ENCODE assay signal across 25 cellular contexts in the genomic region with DNA sequence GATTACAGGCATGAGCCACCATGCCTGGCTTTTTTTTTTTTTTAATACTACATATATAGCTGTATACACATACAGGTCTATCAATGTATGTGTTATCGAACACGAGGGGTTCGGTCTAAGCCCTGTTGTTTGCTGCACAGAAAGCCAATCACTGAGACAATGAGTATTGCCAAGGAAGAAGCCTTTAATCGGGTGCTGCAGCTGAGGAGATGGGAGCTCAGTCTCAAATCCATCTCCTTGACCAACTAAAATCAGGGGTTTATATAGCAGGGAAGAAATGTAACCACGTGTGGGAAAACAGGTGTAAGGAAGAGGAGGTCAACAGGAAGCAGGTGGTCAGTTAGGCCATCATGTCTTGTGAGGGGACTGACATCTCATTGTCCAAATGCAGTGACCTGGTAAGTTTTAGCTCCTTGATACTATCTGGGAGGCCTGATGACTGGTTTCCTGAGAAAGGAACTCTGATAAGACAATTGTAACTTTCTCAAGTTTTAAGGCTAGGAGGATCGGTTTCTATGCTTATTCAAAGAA.
A peak's percentile ranks its signal among the peaks of the same experiment; 100 is the strongest.
DNase-seq lines count a peak whose midpoint lies in the region; ATAC-seq, FAIRE-seq and TF ChIP-seq lines count a peak whose summit lies in the region.
"Had no signal": no experiment of that assay in that cellular context is flagged by ENCODE, and none has a peak within 500 bp of the region (broad histone marks: within the 10 kb centered on the region; RNA-seq: fewer than 3 reads in every experiment).

No MANE protein-coding gene starts in this region.

- CTCF ChIA-PET in PC-9 (lab: Charles Lee), result no interaction called here
- CTCF ChIA-PET in K562 (lab: Yijun Ruan, JAX; ENCODE audit: low intra/inter-chr PET ratio), result no interaction called here
- CTCF ChIA-PET in endothelial cell of umbilical vein (lab: Charles Lee), result interaction anchor here (0.6 kb wide), 1 partner anchor 67 kb away, joined by 6 read pairs; no protein-coding TSS in a partner anchor

- H4K20me1 ChIP-seq in PC-9 (ENCODE audit: insufficient read depth), result no peaks in the 10 kb centered on the region
- no peaks in the 10 kb centered on the region for H4K20me1 ChIP-seq in K562 (replicated peaks; ENCODE audit: control insufficient read depth, insufficient read depth, low read length)
- no peaks in the 10 kb centered on the region for H4K20me1 ChIP-seq in endothelial cell of umbilical vein (replicated peaks; ENCODE audit: control insufficient read depth, extremely low read depth, insufficient read depth, low read length)
- H4K20me1 ChIP-seq: BLaER1 had no signal

- no peaks in the 10 kb centered on the region for H3K79me2 ChIP-seq in PC-9 (ENCODE audit: low read depth)
- H3K79me2 ChIP-seq in K562 (ENCODE audit: control insufficient read depth, insufficient read depth, low read length), result no peaks in the 10 kb centered on the region
- no peaks in the 10 kb centered on the region for H3K79me2 ChIP-seq in endothelial cell of umbilical vein (ENCODE audit: control insufficient read depth, insufficient read depth, low read length)

- no peaks in the 10 kb centered on the region for H3K9me2 ChIP-seq in PC-9 (ENCODE audit: insufficient read depth)

- BruUV-seq in PC-9 (replicated peaks; lab: Mats Ljungman, UMichigan) (no TSS peak), K562 (replicated peaks; lab: Mats Ljungman, UMichigan) (no TSS peak), endothelial cell of umbilical vein (replicated peaks; lab: Mats Ljungman, UMichigan) (no TSS peak)

- H2AFZ ChIP-seq in PC-9 (no peak overlapping the region), K562 (ENCODE audit: low read depth, low read length) (no peak overlapping the region), endothelial cell of umbilical vein (ENCODE audit: low read depth, low read length) (no peak overlapping the region)

- H3K9ac ChIP-seq in K562 (ENCODE audit: insufficient read depth in 1 of 2, low read depth in 2 of 2, low read length in 2 of 2) (no peak overlapping the region), endothelial cell of umbilical vein (replicated peaks; ENCODE audit: extremely low read depth, insufficient read depth, low read length) (no peak overlapping the region)
- H3K9ac ChIP-seq: BLaER1 had no signal

- H3K9me3 ChIP-seq in PC-9 (ENCODE audit: insufficient read depth, low read depth), result 0 out of 2 replicates have a peak, but pooled peaks cover 5% of the 10 kb centered on the region
- no peaks in the 10 kb centered on the region; the same call in 1 of the 2 replicates for H3K9me3 ChIP-seq in K562 (replicated peaks; ENCODE audit: control insufficient read depth, insufficient read depth, low read depth, low read length)
- no peaks in the 10 kb centered on the region for H3K9me3 ChIP-seq in endothelial cell of umbilical vein (replicated peaks; ENCODE audit: control insufficient read depth, insufficient read depth, low read length)

- no peak for TF ChIP-seq EP300 in K562 (IDR thresholded peaks at IDR 0.05; ENCODE audit: low read length)

- no peak for TF ChIP-seq CTCF in PC-9 (conservative IDR thresholded peaks at IDR 0.05)
- no peak for TF ChIP-seq CTCF in K562 (IDR thresholded peaks at IDR 0.05 in 2 of 3, conservative IDR thresholded peaks at IDR 0.05 in 1 of 3; ENCODE audit: insufficient read depth in 2 of 3, low read depth in 1 of 3, low read length in 3 of 3)
- TF ChIP-seq CTCF in endothelial cell of umbilical vein (IDR thresholded peaks at IDR 0.05; ENCODE audit: extremely low read depth in 1 of 2, insufficient read depth in 1 of 2, low read depth in 1 of 2, low read length in 2 of 2), result no peak

- H3K4me1 ChIP-seq in PC-9 (replicated peaks; ENCODE audit: insufficient read depth) (0 out of 2 replicates have a peak, but pooled peaks cover 16% of the 10 kb centered on the region), K562 (replicated peaks in 1 of 2; ENCODE audit: control insufficient read depth in 2 of 2, insufficient read depth in 2 of 2, low read length in 2 of 2) (peaks cover 0 to 7% of the 10 kb centered on the region in 2 experiments; a peak in 1 of 5 replicates), endothelial cell of umbilical vein (ENCODE audit: control insufficient read depth, extremely low read depth, insufficient read depth, low read length) (no peaks in the 10 kb centered on the region)
- H3K4me1 ChIP-seq: BE2C had no signal

- TF ChIP-seq RAD21 in K562 (CRISPR knock-in tag; conservative IDR thresholded peaks at IDR 0.05 in 1 of 2, IDR thresholded peaks at IDR 0.05 in 1 of 2), result no peak

- H3K4me2 ChIP-seq in PC-9 (no peak overlapping the region), K562 (ENCODE audit: insufficient read depth, low read length) (no peak overlapping the region), endothelial cell of umbilical vein (ENCODE audit: insufficient read depth, low read length) (no peak overlapping the region)
- H3K4me2 ChIP-seq: BLaER1 had no signal

- H3K36me3 ChIP-seq in PC-9 (ENCODE audit: low read depth) (no peaks in the 10 kb centered on the region), K562 (ENCODE audit: control insufficient read depth, insufficient read depth, low read length) (no peaks in the 10 kb centered on the region), endothelial cell of umbilical vein (ENCODE audit: control insufficient read depth in 2 of 2, extremely low read depth in 1 of 2, insufficient read depth in 2 of 2, low read length in 2 of 2) (no peaks in the 10 kb centered on the region)
- H3K36me3 ChIP-seq: BE2C, BLaER1 had no signal

- POLR2A ChIA-PET in PC-9 (lab: Charles Lee; ENCODE audit: unreplicated experiment), result no interaction called here
- POLR2A ChIA-PET in K562 (lab: Yijun Ruan, JAX), result no interaction called here
- POLR2A ChIA-PET in endothelial cell of umbilical vein (lab: Charles Lee), result no interaction called here

- dilution Hi-C loops in endothelial cell of umbilical vein (cut with MboI; ENCODE audit: extremely low pct_ligation_motif_present, low sequenced_read_pairs), result no loop called here

- H3K9me1 ChIP-seq in K562 (ENCODE audit: control insufficient read depth, insufficient read depth, low read length) (no peaks in the 10 kb centered on the region), endothelial cell of umbilical vein (replicated peaks; ENCODE audit: control insufficient read depth, extremely low read depth, insufficient read depth, low read length) (no peaks in the 10 kb centered on the region)

- intact Hi-C loops in PC-9 (cut with micrococcal nuclease; ENCODE audit: unreplicated experiment) (no loop called here), K562 (cut with micrococcal nuclease) (no loop called here), endothelial cell of umbilical vein (cut with micrococcal nuclease) (no loop called here)

- no peaks in the 10 kb centered on the region for H3K27me3 ChIP-seq in PC-9 (ENCODE audit: insufficient read depth, low read depth)
- no peaks in the 10 kb centered on the region for H3K27me3 ChIP-seq in K562 (ENCODE audit: control insufficient read depth in 2 of 2, insufficient read depth in 2 of 2, low read length in 2 of 2)
- H3K27me3 ChIP-seq in endothelial cell of umbilical vein (ENCODE audit: control insufficient read depth in 2 of 2, insufficient read depth in 2 of 2, low read length in 2 of 2), result peaks cover 0 to 2% of the 10 kb centered on the region in 2 experiments
- H3K27me3 ChIP-seq: BE2C, BLaER1 had no signal

- 0 out of 2 replicates have a peak, but pooled peaks cover 12% of the 10 kb centered on the region for H3F3A ChIP-seq in PC-9 (ENCODE audit: insufficient read depth, low read depth)

- no peak for ATAC-seq in K562
- ATAC-seq in HG02588 (IDR thresholded peaks at IDR 0.05; ENCODE audit: unreplicated experiment), result no peak
- ATAC-seq: GM12878 had no signal

- no peak overlapping the region for H3K4me3 ChIP-seq in PC-9
- no peak overlapping the region for H3K4me3 ChIP-seq in K562
- no peak overlapping the region for H3K4me3 ChIP-seq in endothelial cell of umbilical vein (replicated peaks in 1 of 3; ENCODE audit: insufficient read depth in 1 of 3, low read depth in 1 of 3, low read length in 3 of 3)
- H3K4me3 ChIP-seq: BLaER1, GM12878 had no signal

- in situ Hi-C loops in K562 (cut with MboI), result no loop called here

- DNase-seq in PC-9 (no peak), K562 (ENCODE audit: extremely low read depth in 1 of 4, low spot score in 3 of 4) (no peak), endothelial cell of umbilical vein (ENCODE audit: low read depth, low spot score) (no peak), frontal cortex (ENCODE audit: low spot score in 2 of 2) (no peak)
- DNase-seq: 8988T; ACHN; BE2C; C1 segment of cervical spinal cord; CD4-positive, alpha-beta memory T cell; CD4-positive, CD25-positive, alpha-beta regulatory T cell; CD8-positive, alpha-beta memory T cell; COR-L47; DMS 273 treated with DMSO at 0.1 percent for 48 hours; DMS153; DMS53; DMS79; DND-41; EL; GDM1 had no signal

- 0 out of 2 replicates have a peak overlapping the region, but pooled peaks have one; percentile 4 for H3K27ac ChIP-seq in PC-9
- no peak overlapping the region for H3K27ac ChIP-seq in K562 (ENCODE audit: extremely low read depth, low read depth, low read length)
- H3K27ac ChIP-seq in endothelial cell of umbilical vein (ENCODE audit: insufficient read depth, low read depth, low read length), result no peak overlapping the region
- H3K27ac ChIP-seq: BLaER1 had no signal

- 46% methylated on average over 6 of the region's 6 CpGs for WGBS in K562 (ENCODE audit: insufficient coverage, low coverage, missing lambda C conversion rate)

- TF ChIP-seq POLR2A in K562 (conservative IDR thresholded peaks at IDR 0.05) (no peak), endothelial cell of umbilical vein (IDR thresholded peaks at IDR 0.05; ENCODE audit: low read depth, low read length) (no peak)

- FAIRE-seq in K562 (lab: Jason Lieb, UNC) (peak; percentile 37), endothelial cell of umbilical vein (lab: Jason Lieb, UNC) (no peak), frontal cortex (lab: Jason Lieb, UNC) (no peak)
- FAIRE-seq: A204.1, GM12878, GM12892, GM18507 had no signal

TF ChIP-seq in endothelial cell of umbilical vein, 7 proteins besides CTCF, POLR2A, EP300 and RAD21:
- TF ChIP-seq, protein P1, sequence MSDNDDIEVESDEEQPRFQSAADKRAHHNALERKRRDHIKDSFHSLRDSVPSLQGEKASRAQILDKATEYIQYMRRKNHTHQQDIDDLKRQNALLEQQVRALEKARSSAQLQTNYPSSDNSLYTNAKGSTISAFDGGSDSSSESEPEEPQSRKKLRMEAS (IDR thresholded peaks at IDR 0.05; ENCODE audit: insufficient read depth, insufficient read length), result no peak
- TF ChIP-seq GATA2 (IDR thresholded peaks at IDR 0.05; ENCODE audit: insufficient read depth, insufficient read length, low read depth, low read length) (peak; percentile 47), MYC (IDR thresholded peaks at IDR 0.05; ENCODE audit: low read depth, low read length) (no peak), FOS (IDR thresholded peaks at IDR 0.05; ENCODE audit: borderline replicate concordance, insufficient read depth, low read length) (no peak)
